In the genomic region with DNA sequence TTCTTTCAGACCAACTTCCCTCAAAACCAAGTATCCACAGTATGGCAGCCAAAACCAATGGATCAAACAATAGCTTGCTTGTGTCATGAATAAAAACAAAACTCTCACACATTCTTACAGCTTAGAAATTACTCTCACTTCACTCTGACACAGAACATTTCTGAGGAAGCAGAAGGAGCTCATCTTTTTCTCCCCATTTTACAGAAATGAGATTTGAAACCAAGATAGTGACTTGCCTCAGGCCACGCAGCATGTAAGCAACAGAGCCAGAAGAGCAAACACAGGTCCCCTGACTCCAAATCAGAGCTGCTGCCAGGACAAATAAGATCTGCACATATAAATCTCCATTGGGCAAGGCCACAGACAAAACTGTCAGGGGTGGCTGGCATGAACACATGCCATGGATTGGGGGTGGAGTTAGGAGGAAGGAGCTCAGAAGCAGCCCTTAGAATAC, we compare ENCODE assay signal across 8 cellular contexts.
A peak's percentile ranks its signal among the peaks of the same experiment; 100 is the strongest.
DNase-seq lines count a peak whose midpoint lies in the region; ATAC-seq, FAIRE-seq and TF ChIP-seq lines count a peak whose summit lies in the region.

No MANE protein-coding gene starts in this region.

- H3K9ac ChIP-seq in adipocyte (ENCODE audit: low read length) = no peak overlapping the region

- H3K27me3 ChIP-seq in GM06990 (replicated peaks; ENCODE audit: control insufficient read depth, insufficient read depth, low read length) (no peaks in the 10 kb centered on the region), adipocyte (replicated peaks; ENCODE audit: control insufficient read depth, insufficient read depth, low read length) (no peaks in the 10 kb centered on the region)

- H3K4me3 ChIP-seq in GM06990 (replicated peaks; ENCODE audit: low read depth, low read length) (peak overlapping the region; percentile 10; the same call in 1 of the 2 replicates), adipocyte (ENCODE audit: low read length) (no peak overlapping the region)

- peaks cover 33% of the 10 kb centered on the region for H3K4me1 ChIP-seq in adipocyte (ENCODE audit: control insufficient read depth, insufficient read depth, low read length)

- ATAC-seq in GM19351 (IDR thresholded peaks at IDR 0.05; ENCODE audit: unreplicated experiment) (peak; percentile 90), HG03439 (IDR thresholded peaks at IDR 0.05; ENCODE audit: unreplicated experiment) (peak; percentile 67)

- no peaks in the 10 kb centered on the region for H3K36me3 ChIP-seq in GM06990 (ENCODE audit: control insufficient read depth, insufficient read depth, low read length)
- H3K36me3 ChIP-seq in adipocyte (ENCODE audit: control insufficient read depth, insufficient read depth, low read length, severe bottlenecking) = no peaks in the 10 kb centered on the region

- no peak for TF ChIP-seq CTCF in GM06990 (IDR thresholded peaks at IDR 0.05; ENCODE audit: insufficient read depth, low read length, poor library complexity, severe bottlenecking)

- H3K27ac ChIP-seq in temporal lobe (ENCODE audit: low read depth, low read length) = peak overlapping the region; percentile 95

- DNase-seq in GM06990 (ENCODE audit: extremely low read depth, insufficient read length) (peak; percentile 46), adipocyte (ENCODE audit: low read depth) (peak; percentile 12), head of caudate nucleus (no peak), cerebellar nuclear complex (lab: John Stamatoyannopoulos, UW) (no peak), HTR-8/SVneo (ENCODE audit: insufficient read length, low spot score) (no peak)

- no peaks in the 10 kb centered on the region for H3K9me3 ChIP-seq in adipocyte (ENCODE audit: control insufficient read depth, low read length)

- intact Hi-C loops in head of caudate nucleus (cut with DNase I) = no loop called here

- FAIRE-seq in HTR-8/SVneo (lab: Jason Lieb, UNC) = no peak

Comparison
In these comparisons a context has a peak if more than half of its experiments do, and no peak if none do; other contexts are left out.
1. DNase-seq: peak in GM06990 (single experiment) and adipocyte (single experiment); none in head of caudate nucleus (0 of 42), cerebellar nuclear complex (0 of 2) and HTR-8/SVneo (single experiment).